ENCODE assay signal across 14 cellular contexts in the genomic region with DNA sequence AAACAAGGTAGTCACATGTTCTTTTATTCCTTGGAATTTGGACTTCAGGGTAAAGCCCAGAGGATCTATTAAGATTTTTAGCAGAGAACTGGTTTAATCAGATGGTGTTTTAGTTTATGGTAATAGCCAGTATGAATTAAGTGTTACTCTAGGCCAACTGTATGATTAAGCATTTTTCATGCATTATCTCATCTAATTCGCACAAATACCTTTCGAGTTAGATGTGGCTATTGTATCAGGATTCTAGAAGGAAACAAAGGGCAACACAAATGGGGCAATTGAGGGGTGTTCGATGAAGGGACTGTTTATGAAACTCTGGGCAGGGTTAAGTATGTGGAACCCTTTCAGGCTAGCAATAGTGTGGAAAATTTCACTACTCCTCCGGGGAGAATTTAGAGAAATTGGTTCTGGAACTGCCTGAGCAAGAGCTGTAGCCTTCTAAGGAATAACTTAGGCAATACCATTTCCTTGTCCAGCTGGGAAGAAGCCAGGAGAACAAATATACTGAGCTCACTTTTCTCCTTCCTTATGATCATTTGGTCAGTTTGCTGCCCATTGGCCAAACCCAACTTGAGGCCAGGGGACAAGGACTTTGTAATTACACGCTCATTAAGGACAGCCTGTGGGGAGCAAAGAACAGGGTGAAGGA.
A peak's percentile ranks its signal among the peaks of the same experiment; 100 is the strongest.
DNase-seq lines count a peak whose midpoint lies in the region; ATAC-seq and TF ChIP-seq lines count a peak whose summit lies in the region.
"Had no signal": no experiment of that assay in that cellular context is flagged by ENCODE, and none has a peak within 500 bp of the region (broad histone marks: within the 10 kb centered on the region; RNA-seq: fewer than 3 reads in every experiment).

No MANE protein-coding gene starts in this region.

- H3K4me1 ChIP-seq in heart right ventricle (peaks cover 0 to 15% (median 0%) of the 10 kb centered on the region in 9 donors), skeletal muscle tissue (ENCODE audit: control insufficient read depth in 3 of 3, insufficient read depth in 3 of 3, low read length in 3 of 3) (peaks cover 0 to 2% (median 0%) of the 10 kb centered on the region in 3 donors), stomach (peaks cover 0 to 15% (median 5%) of the 10 kb centered on the region in 4 donors)
- H3K4me1 ChIP-seq: uterus had no signal

- H3K9me3 ChIP-seq in heart right ventricle, result no peaks in the 10 kb centered on the region
- no peaks in the 10 kb centered on the region for H3K9me3 ChIP-seq in skeletal muscle tissue (ENCODE audit: control insufficient read depth in 3 of 3, low read length in 3 of 3)
- H3K9me3 ChIP-seq in stomach, result no peaks in the 10 kb centered on the region
- H3K9me3 ChIP-seq: uterus had no signal

- H3K4me3 ChIP-seq in heart right ventricle (no peak overlapping the region), skeletal muscle tissue (ENCODE audit: low read length in 3 of 3) (no peak overlapping the region), stomach (no peak overlapping the region)
- H3K4me3 ChIP-seq: uterus had no signal

- H3K36me3 ChIP-seq in heart right ventricle, result no peaks in the 10 kb centered on the region
- H3K36me3 ChIP-seq in skeletal muscle tissue (ENCODE audit: control insufficient read depth in 3 of 3, insufficient read depth in 3 of 3, low read length in 3 of 3), result no peaks in the 10 kb centered on the region
- no peaks in the 10 kb centered on the region for H3K36me3 ChIP-seq in stomach

- H3K9ac ChIP-seq in skeletal muscle tissue (ENCODE audit: low read depth in 1 of 3, low read length in 3 of 3), result no peak overlapping the region

- intact Hi-C loops in heart right ventricle (cut with DNase I), result no loop called here
- intact Hi-C loops in stomach (cut with DNase I; ENCODE audit: low total_unique reads), result no loop called here

- WGBS in heart right ventricle, 2 donors, result 81 to 84% methylated on average over 5 of the region's 5 CpGs
- WGBS in stomach, 5 donors, result 65 to 81% (median 77%) methylated on average over 5 of the region's 5 CpGs

- TF ChIP-seq CTCF in heart right ventricle (IDR thresholded peaks at IDR 0.05) (no peak), stomach (IDR thresholded peaks at IDR 0.05) (no peak)

- H3K27ac ChIP-seq in heart right ventricle (peak overlapping the region in 3 of 10 donors; percentile 2 to 52 (median 23)), skeletal muscle tissue (ENCODE audit: low read depth, low read length) (peak overlapping the region; percentile 45), stomach (peak overlapping the region in 1 of 5 donors; percentile 11)
- H3K27ac ChIP-seq: uterus had no signal

- ATAC-seq in heart right ventricle, result peak in 7 of 8 donors; percentile 39 to 82 (median 65)
- no peak for ATAC-seq in GM18858 (IDR thresholded peaks at IDR 0.05; ENCODE audit: unreplicated experiment)
- ATAC-seq in GM21360 (IDR thresholded peaks at IDR 0.05; ENCODE audit: unreplicated experiment), result no peak
- ATAC-seq: activated CD8-positive, alpha-beta memory T cell treated with anti-CD3 and anti-CD28 coated beads, Interleukin-2, amount 10 ng/mL, durations not matched to agents 7 days and 5 days had no signal

- DNase-seq in GM04503 (ENCODE audit: low read depth) (peak; percentile 47), astrocyte of the hippocampus (ENCODE audit: low read depth, low spot score) (peak; percentile 49), heart right ventricle (peak in 1 of 2 donors; percentile 14), stomach (no peak), NCI-H1105 treated with DMSO at 0.1 percent for 48 hours (lab: John Stamatoyannopoulos, UW) (no peak)
- DNase-seq: activated CD8-positive, alpha-beta memory T cell treated with anti-CD3 and anti-CD28 coated beads, Interleukin-2, amount 10 ng/mL, durations not matched to agents 7 days and 5 days; activated naive CD4-positive, alpha-beta T cell treated with anti-CD3 and anti-CD28 coated beads for 36 hours; CD4-positive, alpha-beta T cell; GF-D8; Karpas-422; uterus had no signal

- no peak for TF ChIP-seq EP300 in stomach (IDR thresholded peaks at IDR 0.05)

- no peak for TF ChIP-seq POLR2A in stomach (IDR thresholded peaks at IDR 0.05)

- H3K27me3 ChIP-seq in heart right ventricle (no peaks in the 10 kb centered on the region), skeletal muscle tissue (ENCODE audit: control insufficient read depth in 3 of 3, insufficient read depth in 3 of 3, low read length in 3 of 3) (no peaks in the 10 kb centered on the region), stomach (no peaks in the 10 kb centered on the region)
- H3K27me3 ChIP-seq: uterus had no signal

Comparison
In these comparisons a context has a peak if more than half of its experiments do, and no peak if none do; other contexts are left out.
1. DNase-seq: peak in GM04503 (single experiment) and astrocyte of the hippocampus (single experiment); none in stomach (single experiment) and NCI-H1105 treated with DMSO at 0.1 percent for 48 hours (single experiment).
2. ATAC-seq: peak in heart right ventricle (7 of 8); none in GM18858 (single experiment) and GM21360 (single experiment).